ENCODE assay signal across 32 cellular contexts in genomic region chr4:23584024-23584423, GRCh38.
"Had no signal": no experiment of that assay in that cellular context is flagged by ENCODE, and none has a peak within 500 bp of the region (broad histone marks: within the 10 kb centered on the region; RNA-seq: fewer than 3 reads in every experiment).

No MANE protein-coding gene starts in this region.

- H3K4me3 Mint-ChIP-seq: activated CD4-positive, alpha-beta T cell treated with anti-CD3 and anti-CD28 coated beads for 36 hours; activated CD4-positive, alpha-beta T cell treated with anti-CD3 and anti-CD28 coated beads, Interleukin-2, amount 10 ng/mL, durations not matched to agents 7 days and 5 days; activated CD8-positive, alpha-beta T cell treated with anti-CD3 and anti-CD28 coated beads, Interleukin-2, amount 10 ng/mL, durations not matched to agents 7 days and 5 days; activated naive CD4-positive, alpha-beta T cell treated with anti-CD3 and anti-CD28 coated beads, Interleukin-2, amount 50 U/mL, for 24 hours; activated naive CD8-positive, alpha-beta T cell treated with anti-CD3 and anti-CD28 coated beads, Interleukin-2, amount 10 ng/mL, durations not matched to agents 7 days and 5 days; activated T-cell treated with anti-CD3 and anti-CD28 coated beads, Interleukin-2, amount 50 U/mL, for 24 hours; T-helper 2 cell treated with Interferon-gamma antibody and Interleukin-4, amounts not matched to agents 5 μg/mL and 100 μg/mL, for 36 hours; WTC11 had no signal

- H3K4me1 Mint-ChIP-seq: activated CD4-positive, alpha-beta T cell treated with anti-CD3 and anti-CD28 coated beads for 36 hours; activated CD4-positive, alpha-beta T cell treated with anti-CD3 and anti-CD28 coated beads, Interleukin-2, amount 10 ng/mL, durations not matched to agents 7 days and 5 days; activated naive CD4-positive, alpha-beta T cell treated with anti-CD3 and anti-CD28 coated beads, Interleukin-2, amount 50 U/mL, for 24 hours; activated naive CD8-positive, alpha-beta T cell treated with anti-CD3 and anti-CD28 coated beads, Interleukin-2, amount 10 ng/mL, durations not matched to agents 7 days and 5 days had no signal

- ATAC-seq: activated CD4-positive, alpha-beta T cell treated with anti-CD3 and anti-CD28 coated beads for 36 hours; activated CD4-positive, CD25-positive, alpha-beta regulatory T cell treated with anti-CD3 and anti-CD28 coated beads, Interleukin-2, amount 50 U/mL, for 24 hours; activated CD8-positive, alpha-beta T cell treated with anti-CD3 and anti-CD28 coated beads, Interleukin-2, amount 10 ng/mL, durations not matched to agents 7 days and 5 days; PC-3; WTC11 had no signal

- DNase-seq: activated CD4-positive, alpha-beta T cell treated with anti-CD3 and anti-CD28 coated beads for 36 hours; activated CD4-positive, alpha-beta T cell treated with anti-CD3 and anti-CD28 coated beads, Interleukin-2, amount 10 ng/mL, durations not matched to agents 7 days and 5 days; activated CD4-positive, alpha-beta T cell treated with anti-CD3 and anti-CD28 coated beads, Interleukin-2, amount 50 U/mL, for 48 hours; activated CD8-positive, alpha-beta T cell treated with anti-CD3 and anti-CD28 coated beads, Interleukin-2, amount 10 ng/mL, durations not matched to agents 7 days and 5 days; activated gamma-delta T cell; activated naive CD4-positive, alpha-beta T cell treated with Interleukin-2 at 50 U/mL for 16 hours; activated naive CD8-positive, alpha-beta T cell treated with anti-CD3 and anti-CD28 coated beads, Interleukin-2, amount 10 ng/mL, durations not matched to agents 7 days and 5 days; activated T-cell treated with anti-CD3 and anti-CD28 coated beads, Interleukin-2, amount 50 U/mL, for 24 hours; adrenal gland; caudate nucleus; cerebellar nuclear complex; NCI-H1105; NCI-H1417 treated with DMSO at 0.1 percent for 48 hours; NCI-H1930; NCI-H2227 treated with DMSO at 0.1 percent for 48 hours; NCI-H446; NCI-H524 treated with DMSO at 0.1 percent for 48 hours; NCI-H748 treated with DMSO at 0.1 percent for 48 hours; NK-92 treated with Interleukin-12 subunit alpha and Interleukin-12 subunit beta, amount 100 ng/mL, for 24 hours; PC-3; Peyer's patch; RPMI8226; SW 1271 had no signal

- H3K4me1 ChIP-seq: Peyer's patch had no signal

- H3K27me3 ChIP-seq: adrenal gland, Peyer's patch had no signal

- H3K27ac Mint-ChIP-seq: activated CD4-positive, alpha-beta T cell treated with anti-CD3 and anti-CD28 coated beads for 36 hours; activated CD4-positive, alpha-beta T cell treated with anti-CD3 and anti-CD28 coated beads, Interleukin-2, amount 10 ng/mL, durations not matched to agents 7 days and 5 days; activated CD8-positive, alpha-beta T cell treated with anti-CD3 and anti-CD28 coated beads, Interleukin-2, amount 10 ng/mL, durations not matched to agents 7 days and 5 days; activated naive CD4-positive, alpha-beta T cell treated with anti-CD3 and anti-CD28 coated beads, Interleukin-2, amount 50 U/mL, for 24 hours; activated naive CD8-positive, alpha-beta T cell treated with anti-CD3 and anti-CD28 coated beads, Interleukin-2, amount 10 ng/mL, durations not matched to agents 7 days and 5 days; activated T-cell treated with anti-CD3 and anti-CD28 coated beads, Interleukin-2, amount 50 U/mL, for 24 hours; activated T-helper 2 cell treated with anti-CD3 and anti-CD28 coated beads, Interferon-gamma antibody, Interleukin-2, Interleukin-4, amounts not matched to agents 10 μg/mL and 5 μg/mL and 100 μg/mL, durations not matched to agents 14 hours and 24 hours and 36 hours; brain; T-helper 2 cell treated with Interferon-gamma antibody and Interleukin-4, amounts not matched to agents 5 μg/mL and 100 μg/mL, for 36 hours had no signal

- H3K4me3 ChIP-seq: adrenal gland, Peyer's patch had no signal

- FAIRE-seq: astrocyte, bronchial epithelial cell, TTC549 had no signal

- H3K9me3 ChIP-seq: adrenal gland, Peyer's patch had no signal

- H3K36me3 Mint-ChIP-seq: activated naive CD4-positive, alpha-beta T cell treated with anti-CD3 and anti-CD28 coated beads, Interleukin-2, amount 50 U/mL, for 24 hours; activated naive CD8-positive, alpha-beta T cell treated with anti-CD3 and anti-CD28 coated beads, Interleukin-2, amount 10 ng/mL, durations not matched to agents 7 days and 5 days; brain; WTC11 had no signal

- H3K36me3 ChIP-seq: adrenal gland, Peyer's patch had no signal

- H3K27ac ChIP-seq: Peyer's patch had no signal

- H3K27me3 Mint-ChIP-seq: activated CD4-positive, alpha-beta T cell treated with anti-CD3 and anti-CD28 coated beads, Interleukin-2, amount 10 ng/mL, durations not matched to agents 7 days and 5 days; activated naive CD4-positive, alpha-beta T cell treated with anti-CD3 and anti-CD28 coated beads, Interleukin-2, amount 50 U/mL, for 24 hours; activated naive CD8-positive, alpha-beta T cell treated with anti-CD3 and anti-CD28 coated beads, Interleukin-2, amount 10 ng/mL, durations not matched to agents 7 days and 5 days; activated T-cell treated with anti-CD3 and anti-CD28 coated beads, Interleukin-2, amount 50 U/mL, for 24 hours; brain had no signal
